In the genomic region with DNA sequence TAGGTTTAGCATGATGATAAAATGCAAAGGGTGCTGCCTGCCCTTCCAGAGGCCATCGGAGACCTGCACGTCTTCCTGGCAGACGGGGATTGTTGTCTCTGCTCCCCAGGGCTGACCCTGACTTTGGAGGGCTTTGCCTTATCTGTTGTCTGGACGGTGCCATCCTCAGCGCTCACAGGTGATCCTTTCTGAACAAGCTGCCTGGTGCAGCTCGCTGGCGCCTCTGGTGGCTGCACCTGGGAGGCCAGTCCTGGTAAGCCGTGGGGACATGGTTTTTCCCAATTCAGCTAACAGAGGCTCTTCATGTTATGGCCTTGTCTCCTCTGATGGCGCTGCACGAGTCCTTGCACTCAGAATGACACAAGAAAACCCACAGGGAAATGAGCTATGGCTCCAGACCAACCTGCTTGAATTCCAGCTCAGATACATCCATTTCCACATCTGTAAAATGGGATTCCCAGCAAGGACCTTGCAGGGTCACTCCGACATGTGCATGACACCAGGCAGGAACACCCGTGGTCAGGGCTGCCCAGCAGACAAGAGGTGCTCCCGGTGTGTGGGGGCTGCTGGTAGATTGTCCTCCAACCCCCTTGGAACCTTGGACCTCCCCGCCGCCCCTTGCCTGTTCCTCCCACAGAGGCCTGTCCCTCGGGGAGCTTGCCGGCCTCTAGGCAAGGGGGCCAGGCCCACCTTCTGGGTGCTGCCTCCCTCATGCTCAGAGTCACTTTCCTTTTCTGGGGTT, we compare ENCODE assay signal across 1 cellular context.
TF ChIP-seq lines count a peak whose summit lies in the region.

No MANE protein-coding gene starts in this region.

TF ChIP-seq in HepG2, 621 proteins besides CTCF, POLR2A, EP300 and RAD21:
- TF ChIP-seq ZNF629 (CRISPR knock-in tag; conservative IDR thresholded peaks at IDR 0.05) (peak; percentile 82), ZNF263 (CRISPR knock-in tag; IDR thresholded peaks at IDR 0.05) (peak; percentile 45; the same call in 1 of the 2 replicates), ZNF749 (CRISPR knock-in tag; IDR thresholded peaks at IDR 0.05; ENCODE audit: borderline replicate concordance) (no peak)
